19 cellular contexts compared by ENCODE assay signal in genomic region chr6:78300885-78301284, GRCh38.
"Had no signal": no experiment of that assay in that cellular context is flagged by ENCODE, and none has a peak within 500 bp of the region (broad histone marks: within the 10 kb centered on the region; RNA-seq: fewer than 3 reads in every experiment).

No MANE protein-coding gene starts in this region.

- H3K27ac ChIP-seq: lower lobe of right lung, thyroid gland had no signal

- H3K9me3 ChIP-seq: lower lobe of right lung, thyroid gland had no signal

- H3K4me1 ChIP-seq: lower lobe of right lung, thyroid gland had no signal

- ATAC-seq: activated CD4-positive, alpha-beta T cell treated with anti-CD3 and anti-CD28 coated beads for 36 hours; left colon; lower lobe of right lung; T-cell; WTC11 had no signal

- H3K27me3 ChIP-seq: thyroid gland had no signal

- H3K4me3 ChIP-seq: lower lobe of right lung, thyroid gland had no signal

- H3K36me3 ChIP-seq: lower lobe of right lung, thyroid gland had no signal

- DNase-seq: activated CD4-positive, alpha-beta T cell treated with anti-CD3 and anti-CD28 coated beads for 36 hours; activated CD4-positive, alpha-beta T cell treated with anti-CD3 and anti-CD28 coated beads, Interleukin-2, amount 50 U/mL, for 48 hours; activated naive CD4-positive, alpha-beta T cell; activated naive CD8-positive, alpha-beta T cell treated with anti-CD3 and anti-CD28 coated beads, Interleukin-2, amount 10 ng/mL, durations not matched to agents 7 days and 5 days; dermis blood vessel endothelial cell; effector memory CD4-positive, alpha-beta T cell; hypothalamus; islet precursor cell; left colon; lower lobe of right lung; nucleus accumbens; retina; stimulated activated CD4-positive, alpha-beta T cell treated with anti-CD3 and anti-CD28 coated beads, Interleukin-12 subunit alpha, Interleukin-12 subunit beta, amount 100 ng/mL, for 4 hours; stimulated activated CD4-positive, alpha-beta T cell treated with anti-CD3 and anti-CD28 coated beads, Interleukin-1b, Interleukin-23, amount 100 ng/mL, for 48 hours; stimulated activated CD8-positive, alpha-beta memory T cell treated with anti-CD3 and anti-CD28 coated beads, Interleukin-4, amount 100 ng/mL, for 48 hours; stimulated activated naive CD4-positive, alpha-beta T cell treated with Interleukin-2 at 50 U/mL for 16 hours; T-cell; thyroid gland had no signal
